ENCODE assay signal across 9 cellular contexts in genomic region chr6:129748901-129749748, GRCh38. TPM values are rescaled to one million over a fixed set of nuclear protein-coding genes. Genes with fewer than 3 reads are reported as not detected.
DNase-seq lines count a peak whose midpoint lies in the region; ATAC-seq and FAIRE-seq lines count a peak whose summit lies in the region.
"Had no signal": no experiment of that assay in that cellular context is flagged by ENCODE, and none has a peak within 500 bp of the region (broad histone marks: within the 10 kb centered on the region; RNA-seq: fewer than 3 reads in every experiment).

No MANE protein-coding gene starts in this region.

- H3K4me3 Mint-ChIP-seq in activated CD4-positive, alpha-beta T cell treated with anti-CD3 and anti-CD28 coated beads for 36 hours: peak overlapping the region; percentile 62
- H3K4me3 Mint-ChIP-seq in stimulated activated naive B cell treated with anti-CD40 and anti-IgM and Interleukin-4, amounts not matched to agents 10 μg/mL and 1 μg/mL and 100 μg/mL, for 72 hours: peak overlapping the region; percentile 57 to 65

- FAIRE-seq in RCC 7860 (lab: Jason Lieb, UNC): peak; percentile 82

- no peaks in the 10 kb centered on the region for H3K36me3 ChIP-seq in esophagus (ENCODE audit: control insufficient read depth in 2 of 2, insufficient read depth in 2 of 2, low read length in 1 of 2)

- no peaks in the 10 kb centered on the region for H3K27me3 ChIP-seq in esophagus (ENCODE audit: control insufficient read depth in 1 of 2, insufficient read depth in 2 of 2, low read length in 2 of 2)

- H3K27me3 Mint-ChIP-seq in activated CD4-positive, alpha-beta T cell treated with anti-CD3 and anti-CD28 coated beads for 36 hours: no peaks in the 10 kb centered on the region
- no peaks in the 10 kb centered on the region for H3K27me3 Mint-ChIP-seq in stimulated activated naive B cell treated with anti-CD40 and anti-IgM and Interleukin-4, amounts not matched to agents 10 μg/mL and 1 μg/mL and 100 μg/mL, for 72 hours

- peak overlapping the region; percentile 92 for H3K27ac Mint-ChIP-seq in activated CD4-positive, alpha-beta T cell treated with anti-CD3 and anti-CD28 coated beads for 36 hours
- H3K27ac Mint-ChIP-seq in stimulated activated naive B cell treated with anti-CD40 and anti-IgM and Interleukin-4, amounts not matched to agents 10 μg/mL and 1 μg/mL and 100 μg/mL, for 72 hours: peak overlapping the region; percentile 90

- intact Hi-C loops in activated CD4-positive, alpha-beta T cell treated with anti-CD3 and anti-CD28 coated beads for 36 hours (cut with DNase I, micrococcal nuclease): loop anchor here (1.0 to 5.0 kb wide), 9 partner anchors 64 to 297 kb away; no protein-coding TSS in a partner anchor

- WGBS in esophagus, 2 donors: 69 to 71% methylated on average over 7 of the region's 7 CpGs

- H3K27ac ChIP-seq in esophagus (ENCODE audit: low read depth in 2 of 2, low read length in 1 of 2): peak overlapping the region; percentile 57 to 74
- H3K27ac ChIP-seq: C4-2B had no signal

- H3K4me1 ChIP-seq in esophagus (ENCODE audit: control insufficient read depth in 2 of 2, insufficient read depth in 2 of 2, low read length in 1 of 2): peaks cover 0 to 3% of the 10 kb centered on the region in 2 donors

- ATAC-seq in activated CD4-positive, alpha-beta T cell treated with anti-CD3 and anti-CD28 coated beads for 36 hours: no peak
- ATAC-seq in stimulated activated naive B cell treated with anti-CD40 and anti-IgM and Interleukin-4, amounts not matched to agents 10 μg/mL and 1 μg/mL and 100 μg/mL, for 72 hours (replicated peaks): peak; percentile 17 to 21

- no peaks in the 10 kb centered on the region for H3K9me3 Mint-ChIP-seq in activated CD4-positive, alpha-beta T cell treated with anti-CD3 and anti-CD28 coated beads for 36 hours (ENCODE audit: low read depth)
- no peaks in the 10 kb centered on the region for H3K9me3 Mint-ChIP-seq in stimulated activated naive B cell treated with anti-CD40 and anti-IgM and Interleukin-4, amounts not matched to agents 10 μg/mL and 1 μg/mL and 100 μg/mL, for 72 hours

- CTCF ChIA-PET in activated CD4-positive, alpha-beta T cell treated with anti-CD3 and anti-CD28 coated beads for 36 hours (lab: Charles Lee): interaction anchor here (0.6 to 3.0 kb wide), 21 partner anchors 8 to 281 kb away, joined by 3 to 29 read pairs (median 4); no protein-coding TSS in a partner anchor

- POLR2A ChIA-PET in activated CD4-positive, alpha-beta T cell treated with anti-CD3 and anti-CD28 coated beads for 36 hours (lab: Charles Lee): interaction anchor here (0.6 to 0.7 kb wide), 2 partner anchors 88 to 270 kb away, joined by 3 read pairs; no protein-coding TSS in a partner anchor

- no peaks in the 10 kb centered on the region for H3K36me3 Mint-ChIP-seq in activated CD4-positive, alpha-beta T cell treated with anti-CD3 and anti-CD28 coated beads for 36 hours (ENCODE audit: low read depth)
- H3K36me3 Mint-ChIP-seq in stimulated activated naive B cell treated with anti-CD40 and anti-IgM and Interleukin-4, amounts not matched to agents 10 μg/mL and 1 μg/mL and 100 μg/mL, for 72 hours: no peaks in the 10 kb centered on the region

- peaks cover 56% of the 10 kb centered on the region for H3K4me1 Mint-ChIP-seq in activated CD4-positive, alpha-beta T cell treated with anti-CD3 and anti-CD28 coated beads for 36 hours
- H3K4me1 Mint-ChIP-seq in stimulated activated naive B cell treated with anti-CD40 and anti-IgM and Interleukin-4, amounts not matched to agents 10 μg/mL and 1 μg/mL and 100 μg/mL, for 72 hours: peaks cover 21 to 38% of the 10 kb centered on the region in 2 donors

- H3K9me3 ChIP-seq in esophagus (ENCODE audit: control insufficient read depth in 2 of 2, insufficient read depth in 1 of 2, low read depth in 1 of 2, low read length in 1 of 2): no peaks in the 10 kb centered on the region

- H3K4me3 ChIP-seq in esophagus (ENCODE audit: low read depth in 1 of 2, low read length in 2 of 2): no peak overlapping the region

- no peak for DNase-seq in activated CD4-positive, alpha-beta T cell treated with anti-CD3 and anti-CD28 coated beads for 36 hours
- DNase-seq in activated CD4-positive, alpha-beta T cell treated with anti-CD3 and anti-CD28 coated beads, Interleukin-2, amount 50 U/mL, for 4 hours: no peak
- peak; percentile 49 for DNase-seq in RCC 7860 (ENCODE audit: low spot score)
- no peak for DNase-seq in stimulated activated naive B cell treated with anti-CD40 and anti-IgM and Interleukin-4, amounts not matched to agents 10 μg/mL and 1 μg/mL and 100 μg/mL, for 72 hours
- DNase-seq in COLO668 (lab: John Stamatoyannopoulos, UW; ENCODE audit: unreplicated experiment): no peak
- DNase-seq in OCI-M2 (lab: John Stamatoyannopoulos, UW; ENCODE audit: unreplicated experiment): no peak
- DNase-seq in NCI-H1105 treated with DMSO at 0.1 percent for 48 hours (lab: John Stamatoyannopoulos, UW): no peak

RNA-seq across cellular contexts. Expression of gene ARHGAP18, which starts 39.1 kb away (rescaled TPM):
- 1 to 10 TPM; 5.2 to 6.8 TPM for total RNA-seq in activated CD4-positive, alpha-beta T cell treated with anti-CD3 and anti-CD28 coated beads for 36 hours
- 1 to 10 TPM; 2.1 to 2.2 TPM for polyA plus RNA-seq in esophagus
